Comparison of ENCODE assay signal across 1 cellular context in the genomic region with DNA sequence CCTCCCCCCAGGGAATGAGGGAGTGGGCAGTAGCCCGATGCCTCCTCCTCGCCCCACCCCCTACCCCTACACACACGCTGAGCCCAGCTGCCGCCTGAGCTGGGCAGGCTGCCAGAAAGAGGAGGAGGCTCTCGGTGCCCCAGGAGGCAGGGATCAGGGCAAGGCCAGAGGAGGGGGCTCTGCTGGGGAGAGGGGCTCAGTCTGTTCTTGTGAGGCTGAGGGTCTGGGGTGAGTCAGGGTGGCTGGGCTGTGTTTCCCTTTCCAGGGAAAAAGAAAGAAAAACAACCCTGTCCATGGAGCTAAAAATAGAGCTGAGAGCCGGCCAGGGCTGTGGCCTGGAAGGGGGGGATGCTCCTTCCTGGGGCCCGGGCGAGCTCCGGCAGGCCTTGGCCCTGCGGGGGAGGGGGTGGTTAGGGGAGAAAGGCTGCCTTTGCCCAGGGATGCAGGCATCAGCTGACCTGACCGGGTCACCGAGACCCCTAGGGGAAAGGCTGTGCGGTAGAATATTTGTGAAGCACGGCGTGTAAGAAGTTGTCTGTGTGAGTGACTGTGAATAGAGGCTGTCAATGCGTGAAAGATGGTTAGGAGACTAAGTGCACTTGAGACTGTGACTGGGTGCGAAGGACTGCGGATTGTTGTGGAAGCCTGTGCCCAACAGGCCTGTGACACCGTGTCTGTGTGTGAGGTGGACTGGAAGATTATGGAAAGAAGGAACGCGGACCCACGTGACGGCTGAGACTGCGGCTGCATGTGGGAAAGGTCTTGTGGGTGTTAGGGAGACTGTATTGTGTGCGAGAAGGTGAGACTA.
TF ChIP-seq lines count a peak whose summit lies in the region.

No MANE protein-coding gene starts in this region.

TF ChIP-seq in A549, 52 proteins besides CTCF, POLR2A, EP300 and RAD21:
- TF ChIP-seq MYC (IDR thresholded peaks at IDR 0.05; ENCODE audit: borderline replicate concordance, low read length) (no peak), POLR2AphosphoS2 (conservative IDR thresholded peaks at IDR 0.05; ENCODE audit: low read length) (no peak), HEYL (CRISPR knock-in tag; IDR thresholded peaks at IDR 0.05) (no peak), RARB (CRISPR knock-in tag; IDR thresholded peaks at IDR 0.05) (no peak), CEBPB (IDR thresholded peaks at IDR 0.05) (no peak), FOSL2 (IDR thresholded peaks at IDR 0.05) (no peak), FOSL2 (CRISPR knock-in tag; IDR thresholded peaks at IDR 0.05) (no peak), FOXS1 (CRISPR knock-in tag; IDR thresholded peaks at IDR 0.05) (no peak), PHF8 (IDR thresholded peaks at IDR 0.05; ENCODE audit: borderline replicate concordance, low read depth) (peak; percentile 33; the same call in 1 of the 2 replicates)
- TF ChIP-seq, protein P1, sequence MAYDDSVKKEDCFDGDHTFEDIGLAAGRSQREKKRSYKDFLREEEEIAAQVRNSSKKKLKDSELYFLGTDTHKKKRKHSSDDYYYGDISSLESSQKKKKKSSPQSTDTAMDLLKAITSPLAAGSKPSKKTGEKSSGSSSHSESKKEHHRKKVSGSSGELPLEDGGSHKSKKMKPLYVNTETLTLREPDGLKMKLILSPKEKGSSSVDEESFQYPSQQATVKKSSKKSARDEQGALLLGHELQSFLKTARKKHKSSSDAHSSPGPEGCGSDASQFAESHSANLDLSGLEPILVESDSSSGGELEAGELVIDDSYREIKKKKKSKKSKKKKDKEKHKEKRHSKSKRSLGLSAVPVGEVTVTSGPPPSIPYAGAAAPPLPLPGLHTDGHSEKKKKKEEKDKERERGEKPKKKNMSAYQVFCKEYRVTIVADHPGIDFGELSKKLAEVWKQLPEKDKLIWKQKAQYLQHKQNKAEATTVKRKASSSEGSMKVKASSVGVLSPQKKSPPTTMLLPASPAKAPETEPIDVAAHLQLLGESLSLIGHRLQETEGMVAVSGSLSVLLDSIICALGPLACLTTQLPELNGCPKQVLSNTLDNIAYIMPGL (CRISPR knock-in tag; IDR thresholded peaks at IDR 0.05; ENCODE audit: borderline replicate concordance): no peak
- TF ChIP-seq, protein P2, sequence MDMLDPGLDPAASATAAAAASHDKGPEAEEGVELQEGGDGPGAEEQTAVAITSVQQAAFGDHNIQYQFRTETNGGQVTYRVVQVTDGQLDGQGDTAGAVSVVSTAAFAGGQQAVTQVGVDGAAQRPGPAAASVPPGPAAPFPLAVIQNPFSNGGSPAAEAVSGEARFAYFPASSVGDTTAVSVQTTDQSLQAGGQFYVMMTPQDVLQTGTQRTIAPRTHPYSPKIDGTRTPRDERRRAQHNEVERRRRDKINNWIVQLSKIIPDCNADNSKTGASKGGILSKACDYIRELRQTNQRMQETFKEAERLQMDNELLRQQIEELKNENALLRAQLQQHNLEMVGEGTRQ (IDR thresholded peaks at IDR 0.05): peak; percentile 54
TF ChIP-seq in A549: peak in this region for 2.
